ENCODE assay signal across 9 cellular contexts in genomic region chr16:15996432-15997109, GRCh38. TPM values are rescaled to one million over a fixed set of nuclear protein-coding genes. Genes with fewer than 3 reads are reported as not detected.
DNase-seq lines count a peak whose midpoint lies in the region; ATAC-seq and TF ChIP-seq lines count a peak whose summit lies in the region.
"Had no signal": no experiment of that assay in that cellular context is flagged by ENCODE, and none has a peak within 500 bp of the region (broad histone marks: within the 10 kb centered on the region; RNA-seq: fewer than 3 reads in every experiment).

No MANE protein-coding gene starts in this region.

- H3K4me3 ChIP-seq in fibroblast of pulmonary artery (replicated peaks; ENCODE audit: low read depth, low read length) (no peak overlapping the region), retinal pigment epithelial cell (ENCODE audit: low read length) (no peak overlapping the region)

- no peak for ATAC-seq in HG02840 (IDR thresholded peaks at IDR 0.05; ENCODE audit: low FRiP score, unreplicated experiment)

- no peak for TF ChIP-seq CTCF in fibroblast of pulmonary artery (IDR thresholded peaks at IDR 0.05; ENCODE audit: low read length, missing control alignments)
- TF ChIP-seq CTCF in retinal pigment epithelial cell (conservative IDR thresholded peaks at IDR 0.05; ENCODE audit: low read depth, low read length) = peak; percentile 13

- DNase-seq in Daoy (ENCODE audit: low read depth) = peak; percentile 46
- peak; percentile 92 for DNase-seq in RPMI7951 (ENCODE audit: low read depth)
- DNase-seq in fibroblast of pulmonary artery (ENCODE audit: low read depth) = peak; percentile 89
- DNase-seq in retinal pigment epithelial cell (ENCODE audit: low read depth) = no peak
- DNase-seq in SKM-1 treated with dmso at 0.1 percent for 144 hours (lab: John Stamatoyannopoulos, UW; ENCODE audit: unreplicated experiment) = no peak
- DNase-seq in NCI-H1105 (lab: John Stamatoyannopoulos, UW) = no peak
- no peak for DNase-seq in NK-92 (lab: John Stamatoyannopoulos, UW; ENCODE audit: unreplicated experiment)
- DNase-seq: NCI-H2171 treated with DMSO at 0.1 percent for 48 hours had no signal

RNA-seq across cellular contexts. Expression of gene ABCC1, which starts 47.2 kb away (rescaled TPM):
- total RNA-seq in Daoy (2014; rRNA removed; shearing (Covaris generic)) = 9.0 and 11.8 TPM in 2 replicates
- total RNA-seq in RPMI7951 (2014; rRNA removed; shearing (Covaris generic)) = 5.2 and 6.4 TPM in 2 replicates

Comparison
In these comparisons a context has a peak if more than half of its experiments do, and no peak if none do; other contexts are left out.
1. DNase-seq: peak in Daoy (single experiment), RPMI7951 (single experiment) and fibroblast of pulmonary artery (single experiment); none in retinal pigment epithelial cell (single experiment), SKM-1 treated with dmso at 0.1 percent for 144 hours (single experiment), NCI-H1105 (single experiment) and NK-92 (single experiment).